19 cellular contexts compared by ENCODE assay signal in the genomic region with DNA sequence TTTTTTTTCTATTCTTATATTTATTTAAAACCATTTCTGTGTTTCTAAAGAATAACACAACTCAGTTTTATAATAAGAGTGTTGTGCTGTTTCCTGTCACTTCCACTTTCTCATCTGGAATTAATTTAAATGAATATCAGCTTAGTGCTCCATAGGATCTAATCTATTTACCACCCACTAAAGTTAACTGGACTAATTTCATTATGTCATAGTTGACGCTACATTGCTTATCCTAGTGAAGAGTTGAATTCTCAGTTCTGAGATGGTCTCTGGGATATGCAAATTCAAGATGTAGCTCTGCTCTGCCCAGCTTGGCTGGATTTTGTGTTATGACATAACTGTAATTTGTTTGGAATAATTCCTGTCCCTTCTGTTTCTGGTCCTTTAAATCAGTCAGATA.
DNase-seq lines count a peak whose midpoint lies in the region; ATAC-seq and TF ChIP-seq lines count a peak whose summit lies in the region.
"Had no signal": no experiment of that assay in that cellular context is flagged by ENCODE, and none has a peak within 500 bp of the region (broad histone marks: within the 10 kb centered on the region; RNA-seq: fewer than 3 reads in every experiment).

No MANE protein-coding gene starts in this region.

- TF ChIP-seq CTCF in colonic mucosa (IDR thresholded peaks at IDR 0.05): no peak
- TF ChIP-seq CTCF in gastroesophageal sphincter (IDR thresholded peaks at IDR 0.05): no peak

- H3K27me3 ChIP-seq in colonic mucosa (no peaks in the 10 kb centered on the region), gastroesophageal sphincter (no peaks in the 10 kb centered on the region)

- intact Hi-C loops in colonic mucosa (cut with DNase I): no loop called here

- no peak for TF ChIP-seq POLR2A in gastroesophageal sphincter (IDR thresholded peaks at IDR 0.05)

- H3K4me3 ChIP-seq in colonic mucosa (no peak overlapping the region), gastroesophageal sphincter (no peak overlapping the region)
- H3K4me3 ChIP-seq: A549, HAP-1 had no signal

- H3K27ac ChIP-seq in colonic mucosa (no peak overlapping the region), gastroesophageal sphincter (no peak overlapping the region)
- H3K27ac ChIP-seq: A549 had no signal

- H3K9ac ChIP-seq in colonic mucosa (ENCODE audit: low read depth in 2 of 2, low read length in 2 of 2): no peak overlapping the region

- H3K4me1 ChIP-seq in colonic mucosa (no peaks in the 10 kb centered on the region), gastroesophageal sphincter (no peaks in the 10 kb centered on the region)
- H3K4me1 ChIP-seq: A549, HAP-1 had no signal

- H3K9me3 ChIP-seq in colonic mucosa (no peaks in the 10 kb centered on the region), gastroesophageal sphincter (no peaks in the 10 kb centered on the region)
- H3K9me3 ChIP-seq: A549, HAP-1 had no signal

- WGBS in gastroesophageal sphincter (ENCODE audit: low coverage in 1 of 2), 2 donors: 27 to 92% methylated on average over 1 of the region's 1 CpG

- TF ChIP-seq EP300 in gastroesophageal sphincter (IDR thresholded peaks at IDR 0.05): no peak

- ATAC-seq in SK-N-SH treated with all-trans-retinoic acid at 6 μM for 48 hours (no peak; the same call in 2 of the 3 replicates), gastroesophageal sphincter (no peak)
- ATAC-seq: A549 had no signal

- H3K36me3 ChIP-seq in colonic mucosa (no peaks in the 10 kb centered on the region), gastroesophageal sphincter (no peaks in the 10 kb centered on the region)
- H3K36me3 ChIP-seq: HAP-1 had no signal

- peak; percentile 31 for DNase-seq in NCI-H82 (lab: John Stamatoyannopoulos, UW)
- no peak for DNase-seq in NCI-H82 treated with DMSO at 0.1 percent for 48 hours (lab: John Stamatoyannopoulos, UW; ENCODE audit: unreplicated experiment)
- DNase-seq in fibroblast of peridontal ligament (ENCODE audit: extremely low read depth): peak; percentile 14
- no peak for DNase-seq in colonic mucosa
- DNase-seq in globus pallidus (ENCODE audit: low spot score): no peak
- DNase-seq: 8988T; C1 segment of cervical spinal cord; Calu3; CD4-positive, alpha-beta memory T cell; COR-L47; DMS53; DMS79 treated with DMSO at 0.1 percent for 48 hours; GF-D8; GOT3; HFFc6 had no signal

TF ChIP-seq in SK-N-SH treated with all-trans-retinoic acid at 6 μM for 48 hours, 23 proteins besides CTCF, POLR2A, EP300 and RAD21:
- TF ChIP-seq GLIS3 (CRISPR knock-in tag; IDR thresholded peaks at IDR 0.05) (no peak), TCF4 (CRISPR knock-in tag; IDR thresholded peaks at IDR 0.05; ENCODE audit: borderline replicate concordance) (peak; percentile 85)

Comparison
In these comparisons a context has a peak if more than half of its experiments do, and no peak if none do; other contexts are left out.
1. DNase-seq: peak in NCI-H82 (single experiment) and fibroblast of peridontal ligament (single experiment); none in NCI-H82 treated with DMSO at 0.1 percent for 48 hours (single experiment), colonic mucosa (single experiment) and globus pallidus (single experiment).